ENCODE assay signal across 40 cellular contexts in genomic region chr3:46824561-46824960, GRCh38. TPM values are rescaled to one million over a fixed set of nuclear protein-coding genes. Genes with fewer than 3 reads are reported as not detected.
"Had no signal": no experiment of that assay in that cellular context is flagged by ENCODE, and none has a peak within 500 bp of the region (broad histone marks: within the 10 kb centered on the region; RNA-seq: fewer than 3 reads in every experiment).

No MANE protein-coding gene starts in this region.

- H3K36me3 ChIP-seq: adrenal gland, ascending aorta, brain microvascular endothelial cell, breast epithelium had no signal

- H3K4me1 Mint-ChIP-seq: activated T-helper 17 cell treated with anti-CD3 and anti-CD28 coated beads, Interleukin-2, amount 50 U/mL, for 72 hours had no signal

- H3K27me3 Mint-ChIP-seq: brain had no signal

- DNase-seq: activated effector memory CD4-positive, alpha-beta T cell treated with anti-CD3 and anti-CD28 coated beads, Interleukin-2, amount 50 U/mL, for 16 hours; activated effector memory CD4-positive, alpha-beta T cell treated with Interleukin-2 at 50 U/mL for 16 hours; activated gamma-delta T cell; activated gamma-delta T cell treated with Interleukin-2 at 50 U/mL for 16 hours; activated naive CD4-positive, alpha-beta T cell; activated naive CD4-positive, alpha-beta T cell treated with anti-CD3 and anti-CD28 coated beads for 36 hours; activated naive CD4-positive, alpha-beta T cell treated with anti-CD3 and anti-CD28 coated beads, Interleukin-2, amount 10 ng/mL, durations not matched to agents 7 days and 5 days; activated naive CD4-positive, alpha-beta T cell treated with anti-CD3 and anti-CD28 coated beads, Interleukin-2, amount 50 U/mL, for 16 hours; activated naive CD4-positive, alpha-beta T cell treated with Interleukin-2 at 50 U/mL for 16 hours; activated naive CD8-positive, alpha-beta T cell treated with anti-CD3 and anti-CD28 coated beads for 36 hours; activated naive CD8-positive, alpha-beta T cell treated with anti-CD3 and anti-CD28 coated beads, Interleukin-2, amount 10 ng/mL, durations not matched to agents 7 days and 5 days; activated naive CD8-positive, alpha-beta T cell treated with anti-CD3 and anti-CD28 coated beads, Interleukin-2, amount 50 U/mL, for 24 hours; activated T-cell treated with anti-CD3 and anti-CD28 coated beads for 4 hours; activated T-cell treated with anti-CD3 and anti-CD28 coated beads, Interleukin-2, amount 50 U/mL, for 1 hour; activated T-cell treated with anti-CD3 and anti-CD28 coated beads, Interleukin-2, amount 50 U/mL, for 24 hours; activated T-cell treated with anti-CD3 and anti-CD28 coated beads, Interleukin-2, amount 50 U/mL, for 4 hours; activated T-cell treated with anti-CD3 and anti-CD28 coated beads, Interleukin-2, amount 50 U/mL, for 48 hours; activated T-cell treated with anti-CD3 and anti-CD28 coated beads, Interleukin-2, amount 50 U/mL, for 72 hours; adrenal gland; amniotic stem cell; amygdala; anterior cingulate cortex; aorta; body of pancreas; brain microvascular endothelial cell; caudate nucleus; central memory CD4-positive, alpha-beta T cell; cerebellar nuclear complex had no signal

- H3K27me3 ChIP-seq: adrenal gland, ascending aorta, body of pancreas, brain microvascular endothelial cell, breast epithelium, cardiac muscle cell had no signal

- H3K27ac Mint-ChIP-seq: activated naive CD4-positive, alpha-beta T cell treated with anti-CD3 and anti-CD28 coated beads for 36 hours; activated naive CD4-positive, alpha-beta T cell treated with anti-CD3 and anti-CD28 coated beads, Interleukin-2, amount 10 ng/mL, durations not matched to agents 7 days and 5 days; activated naive CD4-positive, alpha-beta T cell treated with anti-CD3 and anti-CD28 coated beads, Interleukin-2, amount 50 U/mL, for 24 hours; activated naive CD4-positive, alpha-beta T cell treated with anti-CD3 and anti-CD28 coated beads, Interleukin-2, amount 50 U/mL, for 72 hours; activated naive CD8-positive, alpha-beta T cell; activated naive CD8-positive, alpha-beta T cell treated with anti-CD3 and anti-CD28 coated beads for 36 hours; activated naive CD8-positive, alpha-beta T cell treated with anti-CD3 and anti-CD28 coated beads, Interleukin-2, amount 10 ng/mL, durations not matched to agents 7 days and 5 days; activated naive CD8-positive, alpha-beta T cell treated with anti-CD3 and anti-CD28 coated beads, Interleukin-2, amount 50 U/mL, for 24 hours; activated T-cell treated with anti-CD3 and anti-CD28 coated beads, Interleukin-2, amount 50 U/mL, for 24 hours; activated T-cell treated with anti-CD3 and anti-CD28 coated beads, Interleukin-2, amount 50 U/mL, for 72 hours; activated T-helper 1 cell treated with anti-CD3 and anti-CD28 coated beads, Interleukin-12 subunit alpha, Interleukin-12 subunit beta, Interleukin-2, Interleukin-4 antibody, amounts not matched to agents 30 ng/mL and 10 ng/mL and 1 ng/mL, durations not matched to agents 14 hours and 24 hours and 36 hours; activated T-helper 17 cell treated with anti-CD3 and anti-CD28 coated beads, Interleukin-2, amount 50 U/mL, for 72 hours; activated T-helper 2 cell treated with anti-CD3 and anti-CD28 coated beads, Interferon-gamma antibody, Interleukin-2, Interleukin-4, amounts not matched to agents 10 μg/mL and 5 μg/mL and 100 μg/mL, durations not matched to agents 14 hours and 24 hours and 36 hours; brain had no signal

- H3K9me3 ChIP-seq: adrenal gland, breast epithelium had no signal

- H3K4me1 ChIP-seq: adrenal gland, ascending aorta, body of pancreas, breast epithelium had no signal

- H3K27ac ChIP-seq: adrenal gland, ascending aorta, body of pancreas, brain microvascular endothelial cell, breast epithelium, cardiac muscle cell had no signal

- H3K4me3 Mint-ChIP-seq: activated naive CD4-positive, alpha-beta T cell treated with anti-CD3 and anti-CD28 coated beads for 36 hours; activated naive CD4-positive, alpha-beta T cell treated with anti-CD3 and anti-CD28 coated beads, Interleukin-2, amount 10 ng/mL, durations not matched to agents 7 days and 5 days; activated naive CD4-positive, alpha-beta T cell treated with anti-CD3 and anti-CD28 coated beads, Interleukin-2, amount 50 U/mL, for 24 hours; activated naive CD8-positive, alpha-beta T cell; activated naive CD8-positive, alpha-beta T cell treated with anti-CD3 and anti-CD28 coated beads for 36 hours; activated naive CD8-positive, alpha-beta T cell treated with anti-CD3 and anti-CD28 coated beads, Interleukin-2, amount 10 ng/mL, durations not matched to agents 7 days and 5 days; activated naive CD8-positive, alpha-beta T cell treated with anti-CD3 and anti-CD28 coated beads, Interleukin-2, amount 50 U/mL, for 24 hours; activated T-cell treated with anti-CD3 and anti-CD28 coated beads, Interleukin-2, amount 50 U/mL, for 24 hours; activated T-cell treated with anti-CD3 and anti-CD28 coated beads, Interleukin-2, amount 50 U/mL, for 4 hours; activated T-cell treated with anti-CD3 and anti-CD28 coated beads, Interleukin-2, amount 50 U/mL, for 72 hours; activated T-helper 1 cell treated with anti-CD3 and anti-CD28 coated beads, Interleukin-12 subunit alpha, Interleukin-12 subunit beta, Interleukin-2, Interleukin-4 antibody, amounts not matched to agents 30 ng/mL and 10 ng/mL and 1 ng/mL, durations not matched to agents 14 hours and 24 hours and 36 hours; activated T-helper 17 cell treated with anti-CD3 and anti-CD28 coated beads, Interleukin-2, amount 50 U/mL, for 72 hours; brain; central memory CD8-positive, alpha-beta T cell had no signal

- H3K4me3 ChIP-seq: adrenal gland, ascending aorta, body of pancreas, breast epithelium, cardiac muscle cell had no signal

RNA-seq across cellular contexts. Expression of gene MYL3, which starts 38.7 kb away (rescaled TPM):
- total RNA-seq: activated naive CD4-positive, alpha-beta T cell treated with anti-CD3 and anti-CD28 coated beads for 36 hours; activated naive CD4-positive, alpha-beta T cell treated with anti-CD3 and anti-CD28 coated beads, Interleukin-2, amount 50 U/mL, for 72 hours; activated naive CD8-positive, alpha-beta T cell treated with anti-CD3 and anti-CD28 coated beads for 36 hours; activated naive CD8-positive, alpha-beta T cell treated with anti-CD3 and anti-CD28 coated beads, Interleukin-2, amount 10 ng/mL, durations not matched to agents 7 days and 5 days; activated T-cell treated with anti-CD3 and anti-CD28 coated beads, Interleukin-2, amount 50 U/mL, for 4 hours; activated T-cell treated with anti-CD3 and anti-CD28 coated beads, Interleukin-2, amount 50 U/mL, for 72 hours; activated T-helper 1 cell treated with anti-CD3 and anti-CD28 coated beads, Interleukin-12 subunit alpha, Interleukin-12 subunit beta, Interleukin-2, Interleukin-4 antibody, amounts not matched to agents 30 ng/mL and 10 ng/mL and 1 ng/mL, durations not matched to agents 14 hours and 24 hours and 36 hours; activated T-helper 17 cell treated with anti-CD3 and anti-CD28 coated beads, Interleukin-2, amount 50 U/mL, for 72 hours; activated T-helper 2 cell treated with anti-CD3 and anti-CD28 coated beads, Interferon-gamma antibody, Interleukin-2, Interleukin-4, amounts not matched to agents 10 μg/mL and 5 μg/mL and 100 μg/mL, durations not matched to agents 14 hours and 24 hours and 36 hours; bronchial epithelial cell had no signal

RNA-seq across cellular contexts. Expression of gene PTH1R, which starts 53.0 kb away (rescaled TPM):
- total RNA-seq: activated naive CD4-positive, alpha-beta T cell treated with anti-CD3 and anti-CD28 coated beads for 36 hours; activated naive CD4-positive, alpha-beta T cell treated with anti-CD3 and anti-CD28 coated beads, Interleukin-2, amount 50 U/mL, for 72 hours; activated naive CD8-positive, alpha-beta T cell treated with anti-CD3 and anti-CD28 coated beads for 36 hours; activated naive CD8-positive, alpha-beta T cell treated with anti-CD3 and anti-CD28 coated beads, Interleukin-2, amount 10 ng/mL, durations not matched to agents 7 days and 5 days; activated T-cell treated with anti-CD3 and anti-CD28 coated beads, Interleukin-2, amount 50 U/mL, for 4 hours; activated T-cell treated with anti-CD3 and anti-CD28 coated beads, Interleukin-2, amount 50 U/mL, for 72 hours; activated T-helper 1 cell treated with anti-CD3 and anti-CD28 coated beads, Interleukin-12 subunit alpha, Interleukin-12 subunit beta, Interleukin-2, Interleukin-4 antibody, amounts not matched to agents 30 ng/mL and 10 ng/mL and 1 ng/mL, durations not matched to agents 14 hours and 24 hours and 36 hours; activated T-helper 17 cell treated with anti-CD3 and anti-CD28 coated beads, Interleukin-2, amount 50 U/mL, for 72 hours; activated T-helper 2 cell treated with anti-CD3 and anti-CD28 coated beads, Interferon-gamma antibody, Interleukin-2, Interleukin-4, amounts not matched to agents 10 μg/mL and 5 μg/mL and 100 μg/mL, durations not matched to agents 14 hours and 24 hours and 36 hours; bronchial epithelial cell had no signal
